ENCODE assay signal across 22 cellular contexts in genomic region chr19:6952956-6953355, GRCh38.
"Had no signal": no experiment of that assay in that cellular context is flagged by ENCODE, and none has a peak within 500 bp of the region (broad histone marks: within the 10 kb centered on the region; RNA-seq: fewer than 3 reads in every experiment).

No MANE protein-coding gene starts in this region.

- H3K36me3 ChIP-seq: gastrocnemius medialis, heart right ventricle, neutrophil, spleen, stomach had no signal

- H3K4me1 ChIP-seq: gastrocnemius medialis, heart right ventricle, psoas muscle, spleen, stomach had no signal

- H3K9me3 ChIP-seq: gastrocnemius medialis, neutrophil, psoas muscle had no signal

- H3K27ac Mint-ChIP-seq: stimulated activated naive B cell treated with anti-CD40 and anti-IgM and Interleukin-4, amounts not matched to agents 10 μg/mL and 1 μg/mL and 100 μg/mL, for 72 hours had no signal

- ATAC-seq: esophagus mucosa; gastrocnemius medialis; heart right ventricle; naive thymus-derived CD4-positive, alpha-beta T cell; psoas muscle; sciatic nerve; stimulated activated naive B cell treated with anti-CD40 and anti-IgM and Interleukin-4, amounts not matched to agents 10 μg/mL and 1 μg/mL and 100 μg/mL, for 72 hours had no signal

- H3K27ac ChIP-seq: dorsolateral prefrontal cortex, gastrocnemius medialis, heart right ventricle, neutrophil, psoas muscle, spleen, stomach had no signal

- H3K4me3 Mint-ChIP-seq: naive thymus-derived CD4-positive, alpha-beta T cell; stimulated activated naive B cell treated with anti-CD40 and anti-IgM and Interleukin-4, amounts not matched to agents 10 μg/mL and 1 μg/mL and 100 μg/mL, for 72 hours had no signal

- H3K27me3 ChIP-seq: gastrocnemius medialis had no signal

- DNase-seq: cortex of kidney; dorsolateral prefrontal cortex; effector CD8-positive, alpha-beta T cell; gastrocnemius medialis; heart right ventricle; hypothalamus; kidney glomerular epithelial cell; mammary epithelial cell; naive thymus-derived CD4-positive, alpha-beta T cell; psoas muscle; retina; spleen; stimulated activated CD4-positive, alpha-beta T cell treated with anti-CD3 and anti-CD28 coated beads, Interleukin-15, amount 100 ng/mL, for 24 hours; stimulated activated CD4-positive, alpha-beta T cell treated with anti-CD3 and anti-CD28 coated beads, Interleukin-2, amount 100 ng/mL, for 24 hours; stimulated activated CD4-positive, alpha-beta T cell treated with anti-CD3 and anti-CD28 coated beads, Interleukin-4, amount 100 ng/mL, for 4 hours; stimulated activated naive B cell treated with anti-CD40 and anti-IgM and Interleukin-4, amounts not matched to agents 10 μg/mL and 1 μg/mL and 100 μg/mL, for 72 hours; stomach; substantia nigra; trophoblast cell had no signal

- H3K36me3 Mint-ChIP-seq: stimulated activated naive B cell treated with anti-CD40 and anti-IgM and Interleukin-4, amounts not matched to agents 10 μg/mL and 1 μg/mL and 100 μg/mL, for 72 hours had no signal

- H3K4me3 ChIP-seq: dorsolateral prefrontal cortex, gastrocnemius medialis, heart right ventricle, psoas muscle, spleen, stomach had no signal
